Comparison of ENCODE assay signal across 14 cellular contexts in genomic region chr1:224735159-224735558, GRCh38.
"Had no signal": no experiment of that assay in that cellular context is flagged by ENCODE, and none has a peak within 500 bp of the region (broad histone marks: within the 10 kb centered on the region; RNA-seq: fewer than 3 reads in every experiment).

No MANE protein-coding gene starts in this region.

- H3K4me1 Mint-ChIP-seq: naive B cell had no signal

- H3K27ac Mint-ChIP-seq: dendritic cell treated with granulocyte-macrophage colony-stimulating factor and Interleukin-4, amounts not matched to agents 40 ng/mL and 50 ng/mL, for 4 days; naive B cell had no signal

- DNase-seq: activated CD4-positive, CD25-positive, alpha-beta regulatory T cell treated with anti-CD3 and anti-CD28 coated beads, Interleukin-2, amount 50 U/mL, for 72 hours; activated effector memory CD4-positive, alpha-beta T cell treated with Interleukin-2 at 50 U/mL for 16 hours; effector memory CD4-positive, alpha-beta T cell; foreskin fibroblast; hippocampal formation; kidney; left lung; naive B cell; ovary; stimulated activated CD4-positive, alpha-beta T cell treated with anti-CD3 and anti-CD28 coated beads, Interleukin-12 subunit alpha, Interleukin-12 subunit beta, amount 100 ng/mL, for 4 hours; stimulated activated CD4-positive, alpha-beta T cell treated with anti-CD3 and anti-CD28 coated beads, Interleukin-2, amount 100 ng/mL, for 24 hours; T-helper 9 cell; thyroid gland had no signal

- H3K4me3 Mint-ChIP-seq: dendritic cell treated with granulocyte-macrophage colony-stimulating factor and Interleukin-4, amounts not matched to agents 40 ng/mL and 50 ng/mL, for 4 days; naive B cell had no signal

- H3K36me3 Mint-ChIP-seq: naive B cell had no signal

- ATAC-seq: left lung had no signal

- H3K9me3 Mint-ChIP-seq: dendritic cell treated with granulocyte-macrophage colony-stimulating factor and Interleukin-4, amounts not matched to agents 40 ng/mL and 50 ng/mL, for 4 days; naive B cell had no signal

- H3K27me3 Mint-ChIP-seq: naive B cell had no signal
